Comparison of ENCODE assay signal across 8 cellular contexts in genomic region chr1:165696625-165697100, GRCh38. TPM values are rescaled to one million over a fixed set of nuclear protein-coding genes. Genes with fewer than 3 reads are reported as not detected.
DNase-seq lines count a peak whose midpoint lies in the region; ATAC-seq and TF ChIP-seq lines count a peak whose summit lies in the region.

No MANE protein-coding gene starts in this region.

- in situ Hi-C loops in IMR-90 (cut with MboI; ENCODE audit: low sequenced_read_pairs), result no loop called here

- ATAC-seq in IMR-90 (ENCODE audit: low read depth) (peak; percentile 8), GM21381 (IDR thresholded peaks at IDR 0.05; ENCODE audit: unreplicated experiment) (no peak)
- no peak for ATAC-seq in stimulated activated naive B cell treated with anti-CD40 and anti-IgM and Interleukin-4, amounts not matched to agents 10 μg/mL and 1 μg/mL and 100 μg/mL, for 72 hours (replicated peaks)

- H4K20me1 ChIP-seq in IMR-90 (ENCODE audit: insufficient read depth, low read length), result no peaks in the 10 kb centered on the region

- POLR2A ChIA-PET in IMR-90 (lab: Charles Lee; ENCODE audit: unreplicated experiment), result no interaction called here

- H3K4ac ChIP-seq in IMR-90 (ENCODE audit: low read depth, low read length), result no peak overlapping the region; the same call in 1 of the 2 replicates

- peaks cover 11 to 23% of the 10 kb centered on the region in 2 donors for H3K4me1 Mint-ChIP-seq in stimulated activated naive B cell treated with anti-CD40 and anti-IgM and Interleukin-4, amounts not matched to agents 10 μg/mL and 1 μg/mL and 100 μg/mL, for 72 hours

- no peak overlapping the region for H3K18ac ChIP-seq in IMR-90 (ENCODE audit: low read depth, low read length)

- H3K4me3 ChIP-seq in AG10803 (ENCODE audit: low read length) (peak overlapping the region; percentile 98), IMR-90 (ENCODE audit: insufficient read depth, low read depth, low read length) (no peak overlapping the region), adrenal gland (peak overlapping the region in 2 of 4 donors; percentile 65 to 79), iPS-18a (ENCODE audit: low read length) (peak overlapping the region; percentile 68)

- H2AFZ ChIP-seq in IMR-90 (replicated peaks; ENCODE audit: low read length, poor library complexity), result no peak overlapping the region

- no peak for TF ChIP-seq POLR2A in IMR-90 (IDR thresholded peaks at IDR 0.05; ENCODE audit: low read depth, low read length)
- peak in 1 of 2 donors; percentile 59 for TF ChIP-seq POLR2A in adrenal gland (IDR thresholded peaks at IDR 0.05)

- no peak overlapping the region for H2AK5ac ChIP-seq in IMR-90 (ENCODE audit: low read depth, low read length)

- H4K91ac ChIP-seq in IMR-90 (ENCODE audit: insufficient read depth, low read depth, low read length), result no peak overlapping the region

- no peaks in the 10 kb centered on the region for H3K9me3 Mint-ChIP-seq in stimulated activated naive B cell treated with anti-CD40 and anti-IgM and Interleukin-4, amounts not matched to agents 10 μg/mL and 1 μg/mL and 100 μg/mL, for 72 hours

- CTCF ChIA-PET in IMR-90 (lab: Yijun Ruan, JAX), result no interaction called here

- peaks cover 2 to 27% of the 10 kb centered on the region in 2 experiments; a peak in 3 of 4 replicates for H3K79me1 ChIP-seq in IMR-90 (ENCODE audit: low read depth in 1 of 2, low read length in 2 of 2)

- H3K9ac ChIP-seq in IMR-90 (ENCODE audit: low read depth, low read length) (no peak overlapping the region), iPS-18a (ENCODE audit: low read length) (peak overlapping the region; percentile 84)

- BruUV-seq in IMR-90 (replicated peaks; lab: Mats Ljungman, UMichigan), result no TSS peak

- H3K27me3 ChIP-seq in IMR-90 (ENCODE audit: control insufficient read depth, insufficient read depth, low read length) (no peaks in the 10 kb centered on the region), adrenal gland (no peaks in the 10 kb centered on the region), iPS-18a (ENCODE audit: control insufficient read depth, insufficient read depth, low read length) (no peaks in the 10 kb centered on the region)

- no peak for TF ChIP-seq CTCF in AG10803 (conservative IDR thresholded peaks at IDR 0.05; ENCODE audit: low read length)
- no peak for TF ChIP-seq CTCF in IMR-90 (conservative IDR thresholded peaks at IDR 0.05; ENCODE audit: low read depth, low read length)
- no peak for TF ChIP-seq CTCF in adrenal gland (IDR thresholded peaks at IDR 0.05)

- no peaks in the 10 kb centered on the region for H3K9me1 ChIP-seq in IMR-90 (ENCODE audit: insufficient read depth, low read length)

- H4K5ac ChIP-seq in IMR-90 (ENCODE audit: low read depth, low read length), result no peak overlapping the region

- no peak overlapping the region for H3K27ac ChIP-seq in IMR-90 (ENCODE audit: insufficient read depth, low read length)
- peak overlapping the region; percentile 66 to 98 (median 93) for H3K27ac ChIP-seq in adrenal gland
- H3K27ac ChIP-seq in iPS-18a (ENCODE audit: low read length), result no peak overlapping the region

- H3K4me1 ChIP-seq in IMR-90 (ENCODE audit: control insufficient read depth, insufficient read depth, low read length), result no peaks in the 10 kb centered on the region
- H3K4me1 ChIP-seq in adrenal gland (replicated peaks in 1 of 2), result peaks cover 18 to 34% of the 10 kb centered on the region in 2 donors
- peaks cover 8% of the 10 kb centered on the region for H3K4me1 ChIP-seq in iPS-18a (ENCODE audit: control insufficient read depth, low read depth, low read length)

- H3K36me3 ChIP-seq in IMR-90 (ENCODE audit: control insufficient read depth, insufficient read depth, low read length) (no peaks in the 10 kb centered on the region), adrenal gland (replicated peaks in 1 of 2) (no peaks in the 10 kb centered on the region), iPS-18a (ENCODE audit: control insufficient read depth, low read depth, low read length) (no peaks in the 10 kb centered on the region)

- no peak overlapping the region for H2AK9ac ChIP-seq in IMR-90 (replicated peaks; ENCODE audit: low read depth, low read length, poor library complexity)

- no peak overlapping the region for H3K27ac Mint-ChIP-seq in stimulated activated naive B cell treated with anti-CD40 and anti-IgM and Interleukin-4, amounts not matched to agents 10 μg/mL and 1 μg/mL and 100 μg/mL, for 72 hours

- no peak for TF ChIP-seq RAD21 in IMR-90 (IDR thresholded peaks at IDR 0.05; ENCODE audit: low read length)

- H3K9me3 ChIP-seq in IMR-90 (ENCODE audit: control insufficient read depth, insufficient read depth, low read length) (no peaks in the 10 kb centered on the region), adrenal gland (replicated peaks in 1 of 3) (no peaks in the 10 kb centered on the region), iPS-18a (ENCODE audit: control insufficient read depth, low read depth, low read length) (no peaks in the 10 kb centered on the region)

- peak overlapping the region; percentile 73 for H2BK5ac ChIP-seq in IMR-90 (ENCODE audit: low read depth, low read length, poor library complexity, severe bottlenecking)

- no peak overlapping the region for H4K8ac ChIP-seq in IMR-90 (ENCODE audit: low read depth in 2 of 2, low read length in 2 of 2)

- H3K36me3 Mint-ChIP-seq in stimulated activated naive B cell treated with anti-CD40 and anti-IgM and Interleukin-4, amounts not matched to agents 10 μg/mL and 1 μg/mL and 100 μg/mL, for 72 hours, result peaks cover 16 to 19% of the 10 kb centered on the region in 2 donors

- H3K14ac ChIP-seq in IMR-90 (replicated peaks; ENCODE audit: low read depth, low read length), result 0 out of 2 replicates have a peak overlapping the region, but pooled peaks have one; percentile 10

- 0 out of 2 replicates have a peak overlapping the region, but pooled peaks have one; percentile 25 for H3K23ac ChIP-seq in IMR-90 (ENCODE audit: low read depth, low read length)

- H3K27me3 Mint-ChIP-seq in stimulated activated naive B cell treated with anti-CD40 and anti-IgM and Interleukin-4, amounts not matched to agents 10 μg/mL and 1 μg/mL and 100 μg/mL, for 72 hours, result no peaks in the 10 kb centered on the region

- H3K4me3 Mint-ChIP-seq in stimulated activated naive B cell treated with anti-CD40 and anti-IgM and Interleukin-4, amounts not matched to agents 10 μg/mL and 1 μg/mL and 100 μg/mL, for 72 hours, result peak overlapping the region; percentile 4 to 36

- no CpG with 5 or more reads among the region's 2 CpGs for WGBS in IMR-90 (ENCODE audit: extremely low coverage in 2 of 2, insufficient read length in 1 of 2), 2 experiments
- WGBS in adrenal gland, 4 donors, result 0 to 4% (median 3%) methylated on average over 2 of the region's 2 CpGs

- dilution Hi-C loops in IMR-90 (cut with HindIII; ENCODE audit: low sequenced_read_pairs, unreplicated experiment), result no loop called here

- peak; percentile 99 for DNase-seq in AG10803 (ENCODE audit: low read depth)
- peak; percentile 89 for DNase-seq in IMR-90
- DNase-seq in adrenal gland, result peak; percentile 45 to 72 (median 66)
- DNase-seq in stimulated activated naive B cell treated with anti-CD40 and anti-IgM and Interleukin-4, amounts not matched to agents 10 μg/mL and 1 μg/mL and 100 μg/mL, for 72 hours, result no peak
- no peak for DNase-seq in stimulated activated naive CD4-positive, alpha-beta T cell treated with Interleukin-2 at 50 U/mL for 16 hours (lab: John Stamatoyannopoulos, UW)
- DNase-seq in activated CD4-positive, alpha-beta T cell treated with anti-CD3 and anti-CD28 coated beads for 48 hours, result no peak

- intact Hi-C loops in IMR-90 (cut with micrococcal nuclease) (no loop called here), adrenal gland (cut with DNase I) (loop anchor here in 1 of 2 donors (10.0 kb wide), 1 partner anchor 62 kb away; the partner anchor contains the start of gene MGST3)

- H2BK15ac ChIP-seq in IMR-90 (ENCODE audit: low read depth, low read length), result no peak overlapping the region

- H2BK120ac ChIP-seq in IMR-90 (ENCODE audit: low read depth, low read length), result no peak overlapping the region

- no peak overlapping the region for H2BK20ac ChIP-seq in IMR-90 (ENCODE audit: low read depth, low read length)

- peak overlapping the region; percentile 86 for H3K4me2 ChIP-seq in IMR-90 (ENCODE audit: low read depth, low read length)

- no peak overlapping the region for H3K56ac ChIP-seq in IMR-90 (ENCODE audit: extremely low read depth, insufficient read depth, low read length)

TF ChIP-seq in IMR-90, 13 proteins besides CTCF, POLR2A, EP300 and RAD21:
- TF ChIP-seq RCOR1 (IDR thresholded peaks at IDR 0.05; ENCODE audit: insufficient replicate concordance, low read length) (no peak), CHD1 (IDR thresholded peaks at IDR 0.05; ENCODE audit: low read depth, low read length) (no peak), BHLHE40 (IDR thresholded peaks at IDR 0.05; ENCODE audit: low read depth, low read length) (no peak), MAFK (IDR thresholded peaks at IDR 0.05; ENCODE audit: low read depth, low read length) (peak; percentile 100), RFX5 (IDR thresholded peaks at IDR 0.05; ENCODE audit: low read depth, low read length) (no peak), SMC3 (IDR thresholded peaks at IDR 0.05; ENCODE audit: low read depth, low read length) (no peak), CEBPB (IDR thresholded peaks at IDR 0.05; ENCODE audit: low read depth, low read length) (peak; percentile 32; the same call in 1 of the 2 replicates)
- TF ChIP-seq, protein P1, sequence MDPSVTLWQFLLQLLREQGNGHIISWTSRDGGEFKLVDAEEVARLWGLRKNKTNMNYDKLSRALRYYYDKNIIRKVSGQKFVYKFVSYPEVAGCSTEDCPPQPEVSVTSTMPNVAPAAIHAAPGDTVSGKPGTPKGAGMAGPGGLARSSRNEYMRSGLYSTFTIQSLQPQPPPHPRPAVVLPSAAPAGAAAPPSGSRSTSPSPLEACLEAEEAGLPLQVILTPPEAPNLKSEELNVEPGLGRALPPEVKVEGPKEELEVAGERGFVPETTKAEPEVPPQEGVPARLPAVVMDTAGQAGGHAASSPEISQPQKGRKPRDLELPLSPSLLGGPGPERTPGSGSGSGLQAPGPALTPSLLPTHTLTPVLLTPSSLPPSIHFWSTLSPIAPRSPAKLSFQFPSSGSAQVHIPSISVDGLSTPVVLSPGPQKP (IDR thresholded peaks at IDR 0.05; ENCODE audit: borderline replicate concordance, low read depth, low read length), result no peak

RNA-seq across cellular contexts. Expression of gene ALDH9A1, which starts 1.7 kb away (rescaled TPM):
- 43.7 and 101 TPM in 2 replicates for total RNA-seq in IMR-90 (2012; rRNA removed)
- 40.1 and 43.5 TPM in 2 replicates for polyA plus RNA-seq in IMR-90 (2012; rRNA removed)
- 12.9 and 19.0 TPM in 2 replicates for polyA plus RNA-seq in IMR-90 (2012; cell fraction: cytosol; rRNA removed)
- 8.8 and 44.9 TPM in 2 replicates for polyA plus RNA-seq in IMR-90 (2012; cell fraction: nucleus; rRNA removed; ENCODE audit: low replicate concordance)
- 100 to 1,000 TPM; 127 to 269 (median 194) TPM for total RNA-seq in adrenal gland
- 100 to 1,000 TPM in 1 of 3 donors, 10 to 100 TPM in 2; 36.0 to 232 (median 70.0) TPM for polyA plus RNA-seq in adrenal gland

Comparison
In these comparisons a context has a peak if more than half of its experiments do, and no peak if none do; other contexts are left out.
1. DNase-seq: peak in AG10803 (single experiment), IMR-90 (single experiment) and adrenal gland (7 of 7); none in stimulated activated naive B cell treated with anti-CD40 and anti-IgM and Interleukin-4, amounts not matched to agents 10 μg/mL and 1 μg/mL and 100 μg/mL, for 72 hours (single experiment), stimulated activated naive CD4-positive, alpha-beta T cell treated with Interleukin-2 at 50 U/mL for 16 hours (single experiment) and activated CD4-positive, alpha-beta T cell treated with anti-CD3 and anti-CD28 coated beads for 48 hours (single experiment).
2. H3K27ac ChIP-seq: peak in adrenal gland (5 of 5); none in IMR-90 (single experiment) and iPS-18a (single experiment).